11 cellular contexts compared by ENCODE assay signal in the genomic region with DNA sequence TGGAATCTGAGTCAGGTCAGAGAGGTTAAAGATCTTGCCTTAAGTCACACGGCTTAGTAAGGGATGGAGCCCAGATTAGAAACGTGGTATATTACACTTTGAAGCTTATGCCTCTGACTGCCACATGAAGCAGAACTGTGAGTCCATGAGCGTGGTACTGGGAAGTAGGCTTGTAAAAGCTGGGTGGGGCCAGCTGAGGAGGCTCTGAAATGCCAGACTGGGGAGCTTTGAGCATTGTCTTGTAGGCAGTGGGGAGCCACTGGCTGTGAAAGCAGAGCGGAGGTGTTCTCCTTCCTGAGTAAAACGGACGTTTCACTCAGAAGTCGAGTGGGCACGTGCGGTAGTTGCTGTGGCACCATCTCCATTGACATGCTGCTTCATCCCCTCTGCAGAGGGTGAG.
DNase-seq lines count a peak whose midpoint lies in the region; ATAC-seq and TF ChIP-seq lines count a peak whose summit lies in the region.
"Had no signal": no experiment of that assay in that cellular context is flagged by ENCODE, and none has a peak within 500 bp of the region (broad histone marks: within the 10 kb centered on the region; RNA-seq: fewer than 3 reads in every experiment).

No MANE protein-coding gene starts in this region.

- POLR2A ChIA-PET in activated CD8-positive, alpha-beta T cell treated with anti-CD3 and anti-CD28 coated beads for 36 hours (lab: Charles Lee) = interaction anchor here (1.2 kb wide), 1 partner anchor 9 kb away, joined by 3 read pairs; no protein-coding TSS in a partner anchor
- POLR2A ChIA-PET in activated CD8-positive, alpha-beta T cell treated with anti-CD3 and anti-CD28 coated beads, Interleukin-2, amount 10 ng/mL, durations not matched to agents 7 days and 5 days (lab: Charles Lee) = no interaction called here

- H3K27ac Mint-ChIP-seq in activated CD8-positive, alpha-beta T cell treated with anti-CD3 and anti-CD28 coated beads for 36 hours = no peak overlapping the region
- no peak overlapping the region for H3K27ac Mint-ChIP-seq in activated CD8-positive, alpha-beta T cell treated with anti-CD3 and anti-CD28 coated beads, Interleukin-2, amount 10 ng/mL, durations not matched to agents 7 days and 5 days
- H3K27ac Mint-ChIP-seq in stimulated activated memory B cell treated with anti-CD40 and anti-IgM and Interleukin-4, amounts not matched to agents 10 μg/mL and 1 μg/mL and 100 μg/mL, for 72 hours = peak overlapping the region; percentile 89

- peak; percentile 40 for ATAC-seq in activated CD8-positive, alpha-beta T cell treated with anti-CD3 and anti-CD28 coated beads for 36 hours
- ATAC-seq in activated CD8-positive, alpha-beta T cell treated with anti-CD3 and anti-CD28 coated beads, Interleukin-2, amount 10 ng/mL, durations not matched to agents 7 days and 5 days = no peak
- ATAC-seq in HG02588 (IDR thresholded peaks at IDR 0.05; ENCODE audit: unreplicated experiment) (peak; percentile 34), HG03571 (IDR thresholded peaks at IDR 0.05; ENCODE audit: unreplicated experiment) (peak; percentile 46), Right ventricle myocardium inferior (no peak)
- ATAC-seq in stimulated activated memory B cell treated with anti-CD40 and anti-IgM and Interleukin-4, amounts not matched to agents 10 μg/mL and 1 μg/mL and 100 μg/mL, for 72 hours = peak; percentile 75

- peaks cover 22% of the 10 kb centered on the region for H3K4me1 Mint-ChIP-seq in activated CD8-positive, alpha-beta T cell treated with anti-CD3 and anti-CD28 coated beads for 36 hours (ENCODE audit: low read depth)
- H3K4me1 Mint-ChIP-seq in activated CD8-positive, alpha-beta T cell treated with anti-CD3 and anti-CD28 coated beads, Interleukin-2, amount 10 ng/mL, durations not matched to agents 7 days and 5 days (ENCODE audit: low read depth) = peaks cover 3% of the 10 kb centered on the region
- H3K4me1 Mint-ChIP-seq in stimulated activated memory B cell treated with anti-CD40 and anti-IgM and Interleukin-4, amounts not matched to agents 10 μg/mL and 1 μg/mL and 100 μg/mL, for 72 hours = peaks cover 37% of the 10 kb centered on the region

- peak; percentile 14 for DNase-seq in activated CD8-positive, alpha-beta T cell treated with anti-CD3 and anti-CD28 coated beads for 36 hours
- no peak for DNase-seq in activated CD8-positive, alpha-beta T cell treated with anti-CD3 and anti-CD28 coated beads, Interleukin-2, amount 10 ng/mL, durations not matched to agents 7 days and 5 days
- DNase-seq in stimulated activated CD4-positive, alpha-beta T cell treated with anti-CD3 and anti-CD28 coated beads, Interleukin-1b, Interleukin-23, amount 100 ng/mL, for 48 hours = no peak
- DNase-seq in ecto neural progenitor cell (ENCODE audit: low spot score) = no peak
- DNase-seq in Right ventricle myocardium inferior (ENCODE audit: missing footprints) = no peak
- DNase-seq: ACHN, amniotic stem cell, mesendoderm had no signal

- H3K4me3 Mint-ChIP-seq in activated CD8-positive, alpha-beta T cell treated with anti-CD3 and anti-CD28 coated beads for 36 hours = no peak overlapping the region
- H3K4me3 Mint-ChIP-seq in activated CD8-positive, alpha-beta T cell treated with anti-CD3 and anti-CD28 coated beads, Interleukin-2, amount 10 ng/mL, durations not matched to agents 7 days and 5 days = no peak overlapping the region
- H3K4me3 Mint-ChIP-seq in stimulated activated memory B cell treated with anti-CD40 and anti-IgM and Interleukin-4, amounts not matched to agents 10 μg/mL and 1 μg/mL and 100 μg/mL, for 72 hours = peak overlapping the region; percentile 59

- H3K27me3 Mint-ChIP-seq in activated CD8-positive, alpha-beta T cell treated with anti-CD3 and anti-CD28 coated beads for 36 hours = peaks cover 3% of the 10 kb centered on the region
- peaks cover 2% of the 10 kb centered on the region for H3K27me3 Mint-ChIP-seq in activated CD8-positive, alpha-beta T cell treated with anti-CD3 and anti-CD28 coated beads, Interleukin-2, amount 10 ng/mL, durations not matched to agents 7 days and 5 days (ENCODE audit: low read depth)
- H3K27me3 Mint-ChIP-seq in stimulated activated memory B cell treated with anti-CD40 and anti-IgM and Interleukin-4, amounts not matched to agents 10 μg/mL and 1 μg/mL and 100 μg/mL, for 72 hours = no peaks in the 10 kb centered on the region

- H3K9me3 Mint-ChIP-seq in activated CD8-positive, alpha-beta T cell treated with anti-CD3 and anti-CD28 coated beads for 36 hours = no peaks in the 10 kb centered on the region
- no peaks in the 10 kb centered on the region for H3K9me3 Mint-ChIP-seq in activated CD8-positive, alpha-beta T cell treated with anti-CD3 and anti-CD28 coated beads, Interleukin-2, amount 10 ng/mL, durations not matched to agents 7 days and 5 days (ENCODE audit: insufficient read depth)
- no peaks in the 10 kb centered on the region for H3K9me3 Mint-ChIP-seq in stimulated activated memory B cell treated with anti-CD40 and anti-IgM and Interleukin-4, amounts not matched to agents 10 μg/mL and 1 μg/mL and 100 μg/mL, for 72 hours

- intact Hi-C loops in activated CD8-positive, alpha-beta T cell treated with anti-CD3 and anti-CD28 coated beads for 36 hours (cut with micrococcal nuclease) = loop anchor here (5.0 to 10.0 kb wide), 2 partner anchors 50 to 1297 kb away; no protein-coding TSS in a partner anchor
- intact Hi-C loops in Right ventricle myocardium inferior (cut with DNase I) = loop anchor here (10.0 kb wide), 1 partner anchor 1527 kb away; a partner anchor contains a TSS

- CTCF ChIA-PET in activated CD8-positive, alpha-beta T cell treated with anti-CD3 and anti-CD28 coated beads for 36 hours (lab: Charles Lee) = no interaction called here
- CTCF ChIA-PET in activated CD8-positive, alpha-beta T cell treated with anti-CD3 and anti-CD28 coated beads, Interleukin-2, amount 10 ng/mL, durations not matched to agents 7 days and 5 days (lab: Charles Lee) = interaction anchor here (1.7 kb wide), 1 partner anchor 10 kb away, joined by 4 read pairs; no protein-coding TSS in a partner anchor

- no peaks in the 10 kb centered on the region for H3K36me3 Mint-ChIP-seq in activated CD8-positive, alpha-beta T cell treated with anti-CD3 and anti-CD28 coated beads for 36 hours (ENCODE audit: low read depth)
- no peaks in the 10 kb centered on the region for H3K36me3 Mint-ChIP-seq in activated CD8-positive, alpha-beta T cell treated with anti-CD3 and anti-CD28 coated beads, Interleukin-2, amount 10 ng/mL, durations not matched to agents 7 days and 5 days (ENCODE audit: low read depth)
- no peaks in the 10 kb centered on the region for H3K36me3 Mint-ChIP-seq in stimulated activated memory B cell treated with anti-CD40 and anti-IgM and Interleukin-4, amounts not matched to agents 10 μg/mL and 1 μg/mL and 100 μg/mL, for 72 hours

- TF ChIP-seq CTCF in activated CD8-positive, alpha-beta T cell treated with anti-CD3 and anti-CD28 coated beads for 36 hours (IDR thresholded peaks at IDR 0.05) = no peak

Comparison
In these comparisons a context has a peak if more than half of its experiments do, and no peak if none do; other contexts are left out.
1. ATAC-seq: peak in activated CD8-positive, alpha-beta T cell treated with anti-CD3 and anti-CD28 coated beads for 36 hours (single experiment), HG02588 (single experiment), HG03571 (single experiment) and stimulated activated memory B cell treated with anti-CD40 and anti-IgM and Interleukin-4, amounts not matched to agents 10 μg/mL and 1 μg/mL and 100 μg/mL, for 72 hours (single experiment); none in activated CD8-positive, alpha-beta T cell treated with anti-CD3 and anti-CD28 coated beads, Interleukin-2, amount 10 ng/mL, durations not matched to agents 7 days and 5 days (single experiment) and Right ventricle myocardium inferior (single experiment).